ENCODE assay signal across 1 cellular context in the genomic region with DNA sequence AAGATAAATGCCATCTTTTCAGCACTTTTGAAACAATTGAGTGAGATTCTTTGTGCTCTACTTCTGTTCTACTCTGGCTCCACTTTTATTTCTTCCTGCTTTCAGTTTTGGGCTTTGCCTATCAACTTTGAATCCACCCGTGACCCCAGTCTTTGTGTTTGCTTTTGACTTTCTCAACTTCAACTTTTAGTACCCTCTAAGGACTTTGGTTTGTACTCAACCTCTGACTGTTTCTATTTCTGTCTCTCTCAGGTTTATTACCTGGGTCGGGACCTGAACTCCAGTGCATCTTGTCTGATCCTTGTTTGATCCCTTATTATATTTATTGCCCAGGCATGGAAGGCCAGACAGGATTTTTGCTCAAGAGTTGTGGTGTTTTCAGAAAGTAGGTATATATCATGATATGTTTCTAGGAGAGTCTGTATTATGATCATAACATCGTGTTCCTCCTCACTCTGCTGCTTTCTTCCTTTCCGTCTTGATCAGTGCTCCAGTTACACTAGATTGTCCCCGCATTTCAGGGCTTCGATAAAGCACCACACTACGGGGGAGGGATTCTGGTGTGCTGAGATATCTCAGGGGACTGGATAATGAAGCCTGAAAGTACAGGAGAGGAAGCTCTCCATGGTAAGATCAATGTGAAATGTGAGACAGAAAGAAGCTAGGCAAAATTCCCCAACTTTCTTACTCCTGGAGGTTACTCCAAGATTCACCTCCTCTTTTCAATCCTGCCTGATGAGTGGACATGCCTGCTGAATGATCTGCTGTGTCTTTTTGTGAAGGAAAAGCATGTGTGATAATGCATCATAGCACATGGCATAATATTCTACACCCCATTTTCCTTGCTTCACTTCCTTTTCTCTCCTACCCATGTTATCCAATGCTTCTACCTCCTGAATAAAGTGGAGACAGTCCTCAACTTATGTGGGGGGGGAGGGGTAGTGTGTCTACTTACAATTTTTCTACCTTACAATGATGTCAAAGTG.
TF ChIP-seq lines count a peak whose summit lies in the region.

No MANE protein-coding gene starts in this region.

TF ChIP-seq in K562, 482 proteins besides CTCF, POLR2A, EP300 and RAD21 (continued from another document and continues in another):
- no peak for TF ChIP-seq PPARD (CRISPR knock-in tag; IDR thresholded peaks at IDR 0.05)
- no peak for TF ChIP-seq NR2C1 (IDR thresholded peaks at IDR 0.05)
- TF ChIP-seq NR2C1 (tag; IDR thresholded peaks at IDR 0.05) = no peak
- no peak for TF ChIP-seq SP2 (IDR thresholded peaks at IDR 0.05; ENCODE audit: extremely low read depth, low read depth, low read length, poor library complexity, severe bottlenecking)
- 0 out of 4 replicates have a peak, but pooled peaks of 1 of the 2 experiments have one; percentile 35 for TF ChIP-seq TBL1XR1 (IDR thresholded peaks at IDR 0.05; ENCODE audit: low read length in 2 of 2)
- 0 out of 2 replicates have a peak, but pooled peaks have one; percentile 58 for TF ChIP-seq ZNF431 (CRISPR knock-in tag; IDR thresholded peaks at IDR 0.05)
- no peak for TF ChIP-seq CEBPB (tag; IDR thresholded peaks at IDR 0.05)
- TF ChIP-seq HNRNPL (IDR thresholded peaks at IDR 0.05; ENCODE audit: low read depth, low read length) = no peak
- TF ChIP-seq PHF21A (IDR thresholded peaks at IDR 0.05; ENCODE audit: borderline replicate concordance, low read depth) = no peak
- TF ChIP-seq, protein P1, sequence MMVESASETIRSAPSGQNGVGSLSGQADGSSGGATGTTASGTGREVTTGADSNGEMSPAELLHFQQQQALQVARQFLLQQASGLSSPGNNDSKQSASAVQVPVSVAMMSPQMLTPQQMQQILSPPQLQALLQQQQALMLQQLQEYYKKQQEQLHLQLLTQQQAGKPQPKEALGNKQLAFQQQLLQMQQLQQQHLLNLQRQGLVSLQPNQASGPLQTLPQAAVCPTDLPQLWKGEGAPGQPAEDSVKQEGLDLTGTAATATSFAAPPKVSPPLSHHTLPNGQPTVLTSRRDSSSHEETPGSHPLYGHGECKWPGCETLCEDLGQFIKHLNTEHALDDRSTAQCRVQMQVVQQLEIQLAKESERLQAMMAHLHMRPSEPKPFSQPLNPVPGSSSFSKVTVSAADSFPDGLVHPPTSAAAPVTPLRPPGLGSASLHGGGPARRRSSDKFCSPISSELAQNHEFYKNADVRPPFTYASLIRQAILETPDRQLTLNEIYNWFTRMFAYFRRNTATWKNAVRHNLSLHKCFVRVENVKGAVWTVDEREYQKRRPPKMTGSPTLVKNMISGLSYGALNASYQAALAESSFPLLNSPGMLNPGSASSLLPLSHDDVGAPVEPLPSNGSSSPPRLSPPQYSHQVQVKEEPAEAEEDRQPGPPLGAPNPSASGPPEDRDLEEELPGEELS (CRISPR knock-in tag; IDR thresholded peaks at IDR 0.05; ENCODE audit: borderline replicate concordance) = no peak
- no peak for TF ChIP-seq SRF (CRISPR knock-in tag; IDR thresholded peaks at IDR 0.05)
- TF ChIP-seq TAL1 (IDR thresholded peaks at IDR 0.05) = peak; percentile 88
- no peak for TF ChIP-seq NFE2L1 (tag; IDR thresholded peaks at IDR 0.05; ENCODE audit: borderline replicate concordance, low read depth)
- TF ChIP-seq, protein P2, sequence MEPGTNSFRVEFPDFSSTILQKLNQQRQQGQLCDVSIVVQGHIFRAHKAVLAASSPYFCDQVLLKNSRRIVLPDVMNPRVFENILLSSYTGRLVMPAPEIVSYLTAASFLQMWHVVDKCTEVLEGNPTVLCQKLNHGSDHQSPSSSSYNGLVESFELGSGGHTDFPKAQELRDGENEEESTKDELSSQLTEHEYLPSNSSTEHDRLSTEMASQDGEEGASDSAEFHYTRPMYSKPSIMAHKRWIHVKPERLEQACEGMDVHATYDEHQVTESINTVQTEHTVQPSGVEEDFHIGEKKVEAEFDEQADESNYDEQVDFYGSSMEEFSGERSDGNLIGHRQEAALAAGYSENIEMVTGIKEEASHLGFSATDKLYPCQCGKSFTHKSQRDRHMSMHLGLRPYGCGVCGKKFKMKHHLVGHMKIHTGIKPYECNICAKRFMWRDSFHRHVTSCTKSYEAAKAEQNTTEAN (CRISPR knock-in tag; IDR thresholded peaks at IDR 0.05) = 0 out of 2 replicates have a peak, but pooled peaks have one; percentile 33
- TF ChIP-seq, protein P3, sequence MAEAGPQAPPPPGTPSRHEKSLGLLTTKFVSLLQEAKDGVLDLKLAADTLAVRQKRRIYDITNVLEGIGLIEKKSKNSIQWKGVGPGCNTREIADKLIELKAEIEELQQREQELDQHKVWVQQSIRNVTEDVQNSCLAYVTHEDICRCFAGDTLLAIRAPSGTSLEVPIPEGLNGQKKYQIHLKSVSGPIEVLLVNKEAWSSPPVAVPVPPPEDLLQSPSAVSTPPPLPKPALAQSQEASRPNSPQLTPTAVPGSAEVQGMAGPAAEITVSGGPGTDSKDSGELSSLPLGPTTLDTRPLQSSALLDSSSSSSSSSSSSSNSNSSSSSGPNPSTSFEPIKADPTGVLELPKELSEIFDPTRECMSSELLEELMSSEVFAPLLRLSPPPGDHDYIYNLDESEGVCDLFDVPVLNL (CRISPR knock-in tag; IDR thresholded peaks at IDR 0.05; ENCODE audit: low read depth) = no peak
- TF ChIP-seq, protein P4, sequence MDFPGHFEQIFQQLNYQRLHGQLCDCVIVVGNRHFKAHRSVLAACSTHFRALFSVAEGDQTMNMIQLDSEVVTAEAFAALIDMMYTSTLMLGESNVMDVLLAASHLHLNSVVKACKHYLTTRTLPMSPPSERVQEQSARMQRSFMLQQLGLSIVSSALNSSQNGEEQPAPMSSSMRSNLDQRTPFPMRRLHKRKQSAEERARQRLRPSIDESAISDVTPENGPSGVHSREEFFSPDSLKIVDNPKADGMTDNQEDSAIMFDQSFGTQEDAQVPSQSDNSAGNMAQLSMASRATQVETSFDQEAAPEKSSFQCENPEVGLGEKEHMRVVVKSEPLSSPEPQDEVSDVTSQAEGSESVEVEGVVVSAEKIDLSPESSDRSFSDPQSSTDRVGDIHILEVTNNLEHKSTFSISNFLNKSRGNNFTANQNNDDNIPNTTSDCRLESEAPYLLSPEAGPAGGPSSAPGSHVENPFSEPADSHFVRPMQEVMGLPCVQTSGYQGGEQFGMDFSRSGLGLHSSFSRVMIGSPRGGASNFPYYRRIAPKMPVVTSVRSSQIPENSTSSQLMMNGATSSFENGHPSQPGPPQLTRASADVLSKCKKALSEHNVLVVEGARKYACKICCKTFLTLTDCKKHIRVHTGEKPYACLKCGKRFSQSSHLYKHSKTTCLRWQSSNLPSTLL (IDR thresholded peaks at IDR 0.05) = no peak
- no peak for TF ChIP-seq DNMT1 (IDR thresholded peaks at IDR 0.05)
- no peak for TF ChIP-seq RFX1 (IDR thresholded peaks at IDR 0.05)
- no peak for TF ChIP-seq ZNF696 (CRISPR knock-in tag; conservative IDR thresholded peaks at IDR 0.05)
- TF ChIP-seq ZNF263 (CRISPR knock-in tag; IDR thresholded peaks at IDR 0.05; ENCODE audit: borderline replicate concordance) = 0 out of 2 replicates have a peak, but pooled peaks have one; percentile 62
- TF ChIP-seq ZNF24 (IDR thresholded peaks at IDR 0.05) = no peak
- no peak for TF ChIP-seq CHD2 (IDR thresholded peaks at IDR 0.05; ENCODE audit: low read depth, low read length)
- TF ChIP-seq CREBBP (IDR thresholded peaks at IDR 0.05; ENCODE audit: low read depth, low read length) = no peak
- TF ChIP-seq MYNN (IDR thresholded peaks at IDR 0.05) = no peak
- TF ChIP-seq MYNN (CRISPR knock-in tag; IDR thresholded peaks at IDR 0.05) = no peak
- TF ChIP-seq, protein P5, sequence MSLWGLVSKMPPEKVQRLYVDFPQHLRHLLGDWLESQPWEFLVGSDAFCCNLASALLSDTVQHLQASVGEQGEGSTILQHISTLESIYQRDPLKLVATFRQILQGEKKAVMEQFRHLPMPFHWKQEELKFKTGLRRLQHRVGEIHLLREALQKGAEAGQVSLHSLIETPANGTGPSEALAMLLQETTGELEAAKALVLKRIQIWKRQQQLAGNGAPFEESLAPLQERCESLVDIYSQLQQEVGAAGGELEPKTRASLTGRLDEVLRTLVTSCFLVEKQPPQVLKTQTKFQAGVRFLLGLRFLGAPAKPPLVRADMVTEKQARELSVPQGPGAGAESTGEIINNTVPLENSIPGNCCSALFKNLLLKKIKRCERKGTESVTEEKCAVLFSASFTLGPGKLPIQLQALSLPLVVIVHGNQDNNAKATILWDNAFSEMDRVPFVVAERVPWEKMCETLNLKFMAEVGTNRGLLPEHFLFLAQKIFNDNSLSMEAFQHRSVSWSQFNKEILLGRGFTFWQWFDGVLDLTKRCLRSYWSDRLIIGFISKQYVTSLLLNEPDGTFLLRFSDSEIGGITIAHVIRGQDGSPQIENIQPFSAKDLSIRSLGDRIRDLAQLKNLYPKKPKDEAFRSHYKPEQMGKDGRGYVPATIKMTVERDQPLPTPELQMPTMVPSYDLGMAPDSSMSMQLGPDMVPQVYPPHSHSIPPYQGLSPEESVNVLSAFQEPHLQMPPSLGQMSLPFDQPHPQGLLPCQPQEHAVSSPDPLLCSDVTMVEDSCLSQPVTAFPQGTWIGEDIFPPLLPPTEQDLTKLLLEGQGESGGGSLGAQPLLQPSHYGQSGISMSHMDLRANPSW (CRISPR knock-in tag; IDR thresholded peaks at IDR 0.05) = no peak
- TF ChIP-seq ZKSCAN8 (CRISPR knock-in tag; IDR thresholded peaks at IDR 0.05) = no peak
- peak; percentile 80 for TF ChIP-seq CCNT2 (IDR thresholded peaks at IDR 0.05; ENCODE audit: borderline replicate concordance, extremely low read depth, insufficient read length, low read depth, low read length)
- TF ChIP-seq, protein P6, sequence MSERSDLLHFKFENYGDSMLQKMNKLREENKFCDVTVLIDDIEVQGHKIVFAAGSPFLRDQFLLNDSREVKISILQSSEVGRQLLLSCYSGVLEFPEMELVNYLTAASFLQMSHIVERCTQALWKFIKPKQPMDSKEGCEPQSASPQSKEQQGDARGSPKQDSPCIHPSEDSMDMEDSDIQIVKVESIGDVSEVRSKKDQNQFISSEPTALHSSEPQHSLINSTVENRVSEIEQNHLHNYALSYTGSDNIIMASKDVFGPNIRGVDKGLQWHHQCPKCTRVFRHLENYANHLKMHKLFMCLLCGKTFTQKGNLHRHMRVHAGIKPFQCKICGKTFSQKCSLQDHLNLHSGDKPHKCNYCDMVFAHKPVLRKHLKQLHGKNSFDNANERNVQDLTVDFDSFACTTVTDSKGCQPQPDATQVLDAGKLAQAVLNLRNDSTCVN (CRISPR knock-in tag; IDR thresholded peaks at IDR 0.05) = no peak
- TF ChIP-seq NFIC (IDR thresholded peaks at IDR 0.05) = peak; percentile 52; the same call in 1 of the 2 replicates
- TF ChIP-seq ASH1L (IDR thresholded peaks at IDR 0.05; ENCODE audit: borderline replicate concordance, low read depth, partially characterized antibody) = no peak
- peak; percentile 70; the same call in 1 of the 2 replicates for TF ChIP-seq CC2D1A (IDR thresholded peaks at IDR 0.05)
- TF ChIP-seq, protein P7, sequence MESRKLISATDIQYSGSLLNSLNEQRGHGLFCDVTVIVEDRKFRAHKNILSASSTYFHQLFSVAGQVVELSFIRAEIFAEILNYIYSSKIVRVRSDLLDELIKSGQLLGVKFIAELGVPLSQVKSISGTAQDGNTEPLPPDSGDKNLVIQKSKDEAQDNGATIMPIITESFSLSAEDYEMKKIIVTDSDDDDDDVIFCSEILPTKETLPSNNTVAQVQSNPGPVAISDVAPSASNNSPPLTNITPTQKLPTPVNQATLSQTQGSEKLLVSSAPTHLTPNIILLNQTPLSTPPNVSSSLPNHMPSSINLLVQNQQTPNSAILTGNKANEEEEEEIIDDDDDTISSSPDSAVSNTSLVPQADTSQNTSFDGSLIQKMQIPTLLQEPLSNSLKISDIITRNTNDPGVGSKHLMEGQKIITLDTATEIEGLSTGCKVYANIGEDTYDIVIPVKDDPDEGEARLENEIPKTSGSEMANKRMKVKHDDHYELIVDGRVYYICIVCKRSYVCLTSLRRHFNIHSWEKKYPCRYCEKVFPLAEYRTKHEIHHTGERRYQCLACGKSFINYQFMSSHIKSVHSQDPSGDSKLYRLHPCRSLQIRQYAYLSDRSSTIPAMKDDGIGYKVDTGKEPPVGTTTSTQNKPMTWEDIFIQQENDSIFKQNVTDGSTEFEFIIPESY (CRISPR knock-in tag; IDR thresholded peaks at IDR 0.05) = peak; percentile 79
- TF ChIP-seq E2F3 (CRISPR knock-in tag; IDR thresholded peaks at IDR 0.05) = no peak
- TF ChIP-seq MTA2 (IDR thresholded peaks at IDR 0.05; ENCODE audit: low read depth) = peak; percentile 72
- TF ChIP-seq JUNB (CRISPR knock-in tag; conservative IDR thresholded peaks at IDR 0.05) = no peak
- TF ChIP-seq PHB (CRISPR knock-in tag; IDR thresholded peaks at IDR 0.05) = no peak
- no peak for TF ChIP-seq TAF7 (tag; IDR thresholded peaks at IDR 0.05)
- TF ChIP-seq ADNP (tag; IDR thresholded peaks at IDR 0.05) = no peak
- no peak for TF ChIP-seq NR4A1 (CRISPR knock-in tag; IDR thresholded peaks at IDR 0.05)
- no peak for TF ChIP-seq NR4A1 (tag; IDR thresholded peaks at IDR 0.05)
- TF ChIP-seq XRCC3 (IDR thresholded peaks at IDR 0.05) = no peak
- peak in 1 of 2 experiments; percentile 82; a peak in 2 of 4 replicates for TF ChIP-seq RCOR1 (IDR thresholded peaks at IDR 0.05; ENCODE audit: borderline replicate concordance in 1 of 2, low read depth in 2 of 2, low read length in 2 of 2)
- no peak for TF ChIP-seq TEAD2 (tag; IDR thresholded peaks at IDR 0.05)
- no peak for TF ChIP-seq MEF2A (IDR thresholded peaks at IDR 0.05; ENCODE audit: control insufficient read depth, low read depth, low read length)
- no peak for TF ChIP-seq MBD2 (IDR thresholded peaks at IDR 0.05; ENCODE audit: borderline replicate concordance, low read depth)
- TF ChIP-seq, protein P8, sequence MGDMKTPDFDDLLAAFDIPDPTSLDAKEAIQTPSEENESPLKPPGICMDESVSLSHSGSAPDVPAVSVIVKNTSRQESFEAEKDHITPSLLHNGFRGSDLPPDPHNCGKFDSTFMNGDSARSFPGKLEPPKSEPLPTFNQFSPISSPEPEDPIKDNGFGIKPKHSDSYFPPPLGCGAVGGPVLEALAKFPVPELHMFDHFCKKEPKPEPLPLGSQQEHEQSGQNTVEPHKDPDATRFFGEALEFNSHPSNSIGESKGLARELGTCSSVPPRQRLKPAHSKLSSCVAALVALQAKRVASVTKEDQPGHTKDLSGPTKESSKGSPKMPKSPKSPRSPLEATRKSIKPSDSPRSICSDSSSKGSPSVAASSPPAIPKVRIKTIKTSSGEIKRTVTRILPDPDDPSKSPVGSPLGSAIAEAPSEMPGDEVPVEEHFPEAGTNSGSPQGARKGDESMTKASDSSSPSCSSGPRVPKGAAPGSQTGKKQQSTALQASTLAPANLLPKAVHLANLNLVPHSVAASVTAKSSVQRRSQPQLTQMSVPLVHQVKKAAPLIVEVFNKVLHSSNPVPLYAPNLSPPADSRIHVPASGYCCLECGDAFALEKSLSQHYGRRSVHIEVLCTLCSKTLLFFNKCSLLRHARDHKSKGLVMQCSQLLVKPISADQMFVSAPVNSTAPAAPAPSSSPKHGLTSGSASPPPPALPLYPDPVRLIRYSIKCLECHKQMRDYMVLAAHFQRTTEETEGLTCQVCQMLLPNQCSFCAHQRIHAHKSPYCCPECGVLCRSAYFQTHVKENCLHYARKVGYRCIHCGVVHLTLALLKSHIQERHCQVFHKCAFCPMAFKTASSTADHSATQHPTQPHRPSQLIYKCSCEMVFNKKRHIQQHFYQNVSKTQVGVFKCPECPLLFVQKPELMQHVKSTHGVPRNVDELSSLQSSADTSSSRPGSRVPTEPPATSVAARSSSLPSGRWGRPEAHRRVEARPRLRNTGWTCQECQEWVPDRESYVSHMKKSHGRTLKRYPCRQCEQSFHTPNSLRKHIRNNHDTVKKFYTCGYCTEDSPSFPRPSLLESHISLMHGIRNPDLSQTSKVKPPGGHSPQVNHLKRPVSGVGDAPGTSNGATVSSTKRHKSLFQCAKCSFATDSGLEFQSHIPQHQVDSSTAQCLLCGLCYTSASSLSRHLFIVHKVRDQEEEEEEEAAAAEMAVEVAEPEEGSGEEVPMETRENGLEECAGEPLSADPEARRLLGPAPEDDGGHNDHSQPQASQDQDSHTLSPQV (IDR thresholded peaks at IDR 0.05) = peak; percentile 83; the same call in 1 of the 2 replicates
